ENCODE assay signal across 9 cellular contexts in the genomic region with DNA sequence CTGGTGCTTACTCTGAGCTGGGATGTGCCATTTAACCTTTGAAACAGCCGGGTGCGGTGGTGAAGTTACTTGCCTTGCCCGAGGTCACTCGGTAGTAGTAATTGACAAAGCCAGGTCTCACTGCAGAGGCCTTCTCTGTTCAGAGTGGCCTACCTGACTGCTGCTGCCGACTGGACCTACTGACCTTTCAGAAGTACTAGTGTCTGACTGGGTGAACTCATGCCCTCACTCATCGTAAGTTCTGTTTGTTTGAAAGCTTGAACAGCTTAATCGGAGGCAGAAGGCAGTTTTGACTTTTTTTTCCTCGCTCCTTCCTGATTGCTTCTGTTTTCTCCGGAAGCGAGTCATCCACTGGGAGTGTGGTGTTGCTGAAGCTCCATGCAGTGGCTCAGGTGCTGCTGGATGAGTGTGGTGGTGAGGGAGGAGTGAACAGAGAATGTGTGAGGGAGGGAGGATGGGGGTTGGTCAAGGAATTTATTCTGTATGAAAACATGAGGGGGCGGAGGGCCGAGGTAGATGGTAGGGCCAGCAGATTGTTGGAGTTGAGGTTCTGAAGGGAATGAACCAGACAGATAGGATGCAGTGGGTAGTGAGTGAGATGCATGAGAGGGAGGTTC. TPM values are rescaled to one million over a fixed set of nuclear protein-coding genes. Genes with fewer than 3 reads are reported as not detected.
DNase-seq lines count a peak whose midpoint lies in the region; ATAC-seq and TF ChIP-seq lines count a peak whose summit lies in the region.
"Had no signal": no experiment of that assay in that cellular context is flagged by ENCODE, and none has a peak within 500 bp of the region (broad histone marks: within the 10 kb centered on the region; RNA-seq: fewer than 3 reads in every experiment).

No MANE protein-coding gene starts in this region.

- H3K4me2 ChIP-seq in GM23248 (ENCODE audit: unreplicated experiment) = peak overlapping the region; percentile 33

- H3K36me3 ChIP-seq in GM23248 (ENCODE audit: low read depth) = no peaks in the 10 kb centered on the region

- H3K9me3 ChIP-seq in GM23248 (ENCODE audit: low read depth) = no peaks in the 10 kb centered on the region

- H2AFZ ChIP-seq in GM23248 = peak overlapping the region; percentile 47; the same call in 1 of the 2 replicates

- H3K27ac ChIP-seq in GM23248 = 0 out of 2 replicates have a peak overlapping the region, but pooled peaks have one; percentile 12

- no peaks in the 10 kb centered on the region for H3K27me3 ChIP-seq in GM23248 (replicated peaks; ENCODE audit: insufficient read depth)

- H3F3A ChIP-seq in GM23248 (ENCODE audit: insufficient read depth) = peaks cover 22% of the 10 kb centered on the region; the same call in 1 of the 2 replicates

- H3K4me1 ChIP-seq in GM23248 (ENCODE audit: insufficient read depth) = peaks cover 35% of the 10 kb centered on the region

- no peaks in the 10 kb centered on the region for H3K9me2 ChIP-seq in GM23248 (ENCODE audit: insufficient read depth)

- 63 to 67% methylated on average over 12 of the region's 12 CpGs for WGBS in GM23248 (ENCODE audit: low coverage in 1 of 2, low lambda C conversion rate in 2 of 2, missing lambda C conversion rate in 2 of 2), 2 experiments

- no peak for TF ChIP-seq CTCF in fibroblast of villous mesenchyme (IDR thresholded peaks at IDR 0.05; ENCODE audit: insufficient read depth, low read depth, low read length)

- no peaks in the 10 kb centered on the region for H4K20me1 ChIP-seq in GM23248 (ENCODE audit: insufficient read depth)

- ATAC-seq in GM18907 (IDR thresholded peaks at IDR 0.05; ENCODE audit: unreplicated experiment) = no peak
- no peak for ATAC-seq in HG03571 (IDR thresholded peaks at IDR 0.05; ENCODE audit: unreplicated experiment)
- ATAC-seq: effector memory CD8-positive, alpha-beta T cell had no signal

- H3K79me2 ChIP-seq in GM23248 (ENCODE audit: insufficient read depth) = no peaks in the 10 kb centered on the region

- no peak overlapping the region for H3K9ac ChIP-seq in GM23248

- in situ Hi-C loops in GM23248 (cut with MboI) = no loop called here

- no peak overlapping the region for H3K4me3 ChIP-seq in GM23248
- H3K4me3 ChIP-seq in fibroblast of villous mesenchyme (ENCODE audit: low read depth, low read length) = no peak overlapping the region

- peak; percentile 72 for DNase-seq in GM23248
- DNase-seq in RPMI7951 (ENCODE audit: low read depth) = peak; percentile 46
- peak; percentile 44 for DNase-seq in fibroblast of villous mesenchyme (ENCODE audit: low read depth)
- peak; percentile 82 for DNase-seq in renal cortical epithelial cell (ENCODE audit: low read depth)
- DNase-seq in NCI-H1092 (lab: John Stamatoyannopoulos, UW) = no peak
- DNase-seq in stimulated activated CD4-positive, alpha-beta T cell treated with anti-CD3 and anti-CD28 coated beads, Interleukin-15, amount 100 ng/mL, for 24 hours = no peak
- DNase-seq: effector memory CD8-positive, alpha-beta T cell had no signal

RNA-seq across cellular contexts. Expression of gene SPINT2, which starts 2.7 kb away (rescaled TPM):
- total RNA-seq in GM23248 (2014; rRNA removed; shearing (Covaris generic)) = 3.2 and 9.5 TPM in 2 replicates
- polyA plus RNA-seq in GM23248 (2016; fragmentation: Nextera tagmentation; extraction: Ambion mirVana) = 9.3 and 9.8 TPM in 2 replicates
- 0.48 TPM in 1 of 2 replicates, not detected in the other for total RNA-seq in RPMI7951 (2014; rRNA removed; shearing (Covaris generic))
- total RNA-seq in fibroblast of villous mesenchyme (3.5 and 5.5 TPM in 2 replicates), renal cortical epithelial cell (535 and 1,121 TPM in 2 replicates)

RNA-seq across cellular contexts. Expression of gene PPP1R14A, which starts 10.9 kb away (rescaled TPM):
- 0.65 TPM in 1 of 2 replicates, not detected in the other for total RNA-seq in GM23248 (2014; rRNA removed; shearing (Covaris generic))
- polyA plus RNA-seq in GM23248 (2016; fragmentation: Nextera tagmentation; extraction: Ambion mirVana) = 4.0 and 5.3 TPM in 2 replicates
- not detected in 2 replicates for total RNA-seq in RPMI7951 (2014; rRNA removed; shearing (Covaris generic))
- total RNA-seq in fibroblast of villous mesenchyme (1.3 and 8.7 TPM in 2 replicates), renal cortical epithelial cell (0.75 and 4.5 TPM in 2 replicates)

RNA-seq across cellular contexts. Expression of gene C19orf33, which starts 37.0 kb away (rescaled TPM):
- total RNA-seq in GM23248 (2014; rRNA removed; shearing (Covaris generic)) = not detected in 2 replicates
- polyA plus RNA-seq in GM23248 (2016; fragmentation: Nextera tagmentation; extraction: Ambion mirVana) = not detected in 2 replicates
- not detected in 2 replicates for total RNA-seq in RPMI7951 (2014; rRNA removed; shearing (Covaris generic))
- total RNA-seq in fibroblast of villous mesenchyme (1.3 and 3.2 TPM in 2 replicates), renal cortical epithelial cell (1.7 and 148 TPM in 2 replicates)

RNA-seq across cellular contexts. Expression of gene DPF1, which starts 43.1 kb away (rescaled TPM):
- total RNA-seq in GM23248 (2014; rRNA removed; shearing (Covaris generic)) = 2.4 and 5.2 TPM in 2 replicates
- 1.5 and 2.3 TPM in 2 replicates for polyA plus RNA-seq in GM23248 (2016; fragmentation: Nextera tagmentation; extraction: Ambion mirVana)
- total RNA-seq in RPMI7951 (2014; rRNA removed; shearing (Covaris generic)) = 1.7 and 3.0 TPM in 2 replicates
- total RNA-seq in fibroblast of villous mesenchyme = 1.7 and 3.5 TPM in 2 replicates
- total RNA-seq in renal cortical epithelial cell = 0.10 TPM in 1 of 2 replicates, not detected in the other

RNA-seq across cellular contexts. Expression of gene YIF1B, which starts 48.7 kb away (rescaled TPM):
- 143 and 162 TPM in 2 replicates for total RNA-seq in GM23248 (2014; rRNA removed; shearing (Covaris generic))
- 191 and 199 TPM in 2 replicates for polyA plus RNA-seq in GM23248 (2016; fragmentation: Nextera tagmentation; extraction: Ambion mirVana)
- 80.1 and 106 TPM in 2 replicates for total RNA-seq in RPMI7951 (2014; rRNA removed; shearing (Covaris generic))
- total RNA-seq in fibroblast of villous mesenchyme = 50.1 and 65.7 TPM in 2 replicates
- total RNA-seq in renal cortical epithelial cell = 51.3 and 72.8 TPM in 2 replicates

Comparison
In these comparisons a context has a peak if more than half of its experiments do, and no peak if none do; other contexts are left out.
1. DNase-seq: peak in GM23248 (single experiment), RPMI7951 (single experiment), fibroblast of villous mesenchyme (single experiment) and renal cortical epithelial cell (single experiment); none in NCI-H1092 (single experiment) and stimulated activated CD4-positive, alpha-beta T cell treated with anti-CD3 and anti-CD28 coated beads, Interleukin-15, amount 100 ng/mL, for 24 hours (single experiment).
2. RNA of gene SPINT2, which starts 2.7 kb away (total RNA-seq): 535 to 1,121 TPM in renal cortical epithelial cell; 3.5 to 5.5 TPM in fibroblast of villous mesenchyme, 3.2 to 9.5 TPM in GM23248 and 0.48 TPM in RPMI7951; every median in the first group is over 10 times any median in the second.